In the genomic region with DNA sequence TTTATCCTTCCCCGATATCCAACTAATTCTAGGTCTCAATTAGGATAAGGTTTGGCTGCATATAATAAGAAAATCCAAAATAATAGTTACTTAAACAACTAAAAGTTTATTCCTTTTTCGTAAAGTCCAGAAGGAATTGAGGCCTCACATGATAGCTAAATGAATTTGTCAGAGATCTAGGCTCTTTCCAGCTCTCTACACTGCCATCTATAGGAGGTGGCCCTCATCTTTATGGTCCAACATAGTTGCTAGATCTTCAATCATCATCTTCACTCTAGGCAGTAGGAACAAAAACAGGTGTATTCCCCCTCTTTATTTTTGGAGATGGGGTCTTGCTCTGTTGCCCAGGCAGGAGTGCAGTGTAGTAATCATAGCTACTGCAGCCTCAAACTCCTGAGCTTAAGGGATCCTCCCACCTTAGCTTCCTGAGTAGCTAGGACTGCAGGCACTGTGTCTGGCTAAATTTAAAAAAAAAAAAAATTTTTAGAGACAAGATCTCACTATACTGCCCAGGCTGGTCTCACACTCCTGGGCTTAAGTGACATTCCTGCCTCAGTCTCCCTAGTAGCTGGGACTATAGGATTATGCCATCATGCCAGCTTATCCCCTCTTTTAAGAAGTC, we compare ENCODE assay signal across 8 cellular contexts. TPM values are rescaled to one million over a fixed set of nuclear protein-coding genes. Genes with fewer than 3 reads are reported as not detected.
A peak's percentile ranks its signal among the peaks of the same experiment; 100 is the strongest.
DNase-seq lines count a peak whose midpoint lies in the region; ATAC-seq and TF ChIP-seq lines count a peak whose summit lies in the region.

No MANE protein-coding gene starts in this region.

- CTCF ChIA-PET in GM10248 (lab: Yijun Ruan, JAX): interaction anchor here (0.6 to 5.6 kb wide), 45 partner anchors 9 to 394 kb away, joined by 3 to 41 read pairs (median 6); a partner anchor contains a TSS

- no peaks in the 10 kb centered on the region for H3K9me3 ChIP-seq in right lobe of liver
- H3K9me3 ChIP-seq in colonic mucosa: no peaks in the 10 kb centered on the region

- H3K27ac ChIP-seq in right lobe of liver (no peak overlapping the region), colonic mucosa (no peak overlapping the region)

- H3K4me1 ChIP-seq in right lobe of liver (no peaks in the 10 kb centered on the region), colonic mucosa (no peaks in the 10 kb centered on the region)

- WGBS in right lobe of liver (ENCODE audit: insufficient coverage, low coverage, low lambda C conversion rate, missing lambda C conversion rate): 61% methylated on average over 2 of the region's 2 CpGs

- POLR2A ChIA-PET in GM10248 (lab: Yijun Ruan, JAX): interaction anchor here (0.6 kb wide), 1 partner anchor 45 kb away, joined by 7 read pairs; no protein-coding TSS in a partner anchor

- H3K36me3 ChIP-seq in right lobe of liver (no peaks in the 10 kb centered on the region), colonic mucosa (no peaks in the 10 kb centered on the region)

- TF ChIP-seq POLR2A in right lobe of liver (IDR thresholded peaks at IDR 0.05): no peak

- no peaks in the 10 kb centered on the region for H3K27me3 ChIP-seq in right lobe of liver
- no peaks in the 10 kb centered on the region for H3K27me3 ChIP-seq in colonic mucosa

- DNase-seq in AG09309 (ENCODE audit: low read depth) (no peak), GM10248 (ENCODE audit: extremely low spot score) (peak; percentile 59), M059J (ENCODE audit: low read depth) (peak; percentile 46), astrocyte of the hippocampus (ENCODE audit: low read depth, low spot score) (peak; percentile 17), right lobe of liver (no peak), colonic mucosa (no peak)

- ATAC-seq in right lobe of liver: peak; percentile 65 to 82 (median 72)
- no peak for ATAC-seq in GM21390 (IDR thresholded peaks at IDR 0.05; ENCODE audit: unreplicated experiment)
- no peak for ATAC-seq in GM19035 (IDR thresholded peaks at IDR 0.05; ENCODE audit: unreplicated experiment)

- no peak overlapping the region for H3K9ac ChIP-seq in colonic mucosa (ENCODE audit: low read depth in 2 of 2, low read length in 2 of 2)

- H3K4me3 ChIP-seq in AG09309 (ENCODE audit: control insufficient read depth, low read depth, low read length) (no peak overlapping the region), right lobe of liver (no peak overlapping the region), colonic mucosa (no peak overlapping the region)

- intact Hi-C loops in right lobe of liver (cut with DNase I) (no loop called here), colonic mucosa (cut with DNase I) (no loop called here)

- peak; percentile 61 for TF ChIP-seq CTCF in AG09309 (IDR thresholded peaks at IDR 0.05; ENCODE audit: control insufficient read depth, insufficient read depth, low read depth, low read length, missing control alignments)
- peak; percentile 59 for TF ChIP-seq CTCF in GM10248 (IDR thresholded peaks at IDR 0.05; ENCODE audit: control extremely low read depth, extremely low read depth, low read depth, missing control alignments)
- peak; percentile 31 to 62 (median 53) for TF ChIP-seq CTCF in right lobe of liver (IDR thresholded peaks at IDR 0.05)
- TF ChIP-seq CTCF in colonic mucosa (IDR thresholded peaks at IDR 0.05): no peak

RNA-seq across cellular contexts. Expression of a gene that starts 46.5 kb away (rescaled TPM):
- 9.2 and 14.1 TPM in 2 replicates for total RNA-seq in M059J (2014; rRNA removed; shearing (Covaris generic))
- total RNA-seq in right lobe of liver (10 to 100 TPM in 3 of 6 experiments, 1 to 10 TPM in 3; 7.8 to 13.8 (median 10.0) TPM), colonic mucosa (10 to 100 TPM; 15.9 to 21.8 TPM)

Comparison
In these comparisons a context has a peak if more than half of its experiments do, and no peak if none do; other contexts are left out.
1. DNase-seq: peak in GM10248 (single experiment), M059J (single experiment) and astrocyte of the hippocampus (single experiment); none in AG09309 (single experiment), right lobe of liver (0 of 3) and colonic mucosa (single experiment).
2. ATAC-seq: peak in right lobe of liver (4 of 4); none in GM21390 (single experiment) and GM19035 (single experiment).